Comparison of ENCODE assay signal across 1 cellular context in genomic region chr19:45902651-45903625, GRCh38.
TF ChIP-seq lines count a peak whose summit lies in the region.

No MANE protein-coding gene starts in this region.

TF ChIP-seq in GM12878, 131 proteins besides CTCF, POLR2A, EP300 and RAD21:
- peak; percentile 60 for TF ChIP-seq DPF2 (IDR thresholded peaks at IDR 0.05)
- peak; percentile 53 for TF ChIP-seq GATAD2B (conservative IDR thresholded peaks at IDR 0.05; ENCODE audit: low read depth)
- TF ChIP-seq, protein P1, sequence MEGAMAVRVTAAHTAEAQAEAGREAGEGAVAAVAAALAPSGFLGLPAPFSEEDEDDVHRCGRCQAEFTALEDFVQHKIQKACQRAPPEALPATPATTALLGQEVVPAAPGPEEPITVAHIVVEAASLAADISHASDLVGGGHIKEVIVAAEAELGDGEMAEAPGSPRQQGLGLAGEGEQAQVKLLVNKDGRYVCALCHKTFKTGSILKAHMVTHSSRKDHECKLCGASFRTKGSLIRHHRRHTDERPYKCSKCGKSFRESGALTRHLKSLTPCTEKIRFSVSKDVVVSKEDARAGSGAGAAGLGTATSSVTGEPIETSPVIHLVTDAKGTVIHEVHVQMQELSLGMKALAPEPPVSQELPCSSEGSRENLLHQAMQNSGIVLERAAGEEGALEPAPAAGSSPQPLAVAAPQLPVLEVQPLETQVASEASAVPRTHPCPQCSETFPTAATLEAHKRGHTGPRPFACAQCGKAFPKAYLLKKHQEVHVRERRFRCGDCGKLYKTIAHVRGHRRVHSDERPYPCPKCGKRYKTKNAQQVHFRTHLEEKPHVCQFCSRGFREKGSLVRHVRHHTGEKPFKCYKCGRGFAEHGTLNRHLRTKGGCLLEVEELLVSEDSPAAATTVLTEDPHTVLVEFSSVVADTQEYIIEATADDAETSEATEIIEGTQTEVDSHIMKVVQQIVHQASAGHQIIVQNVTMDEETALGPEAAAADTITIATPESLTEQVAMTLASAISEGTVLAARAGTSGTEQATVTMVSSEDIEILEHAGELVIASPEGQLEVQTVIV (IDR thresholded peaks at IDR 0.05; ENCODE audit: borderline replicate concordance, partially characterized antibody) = peak; percentile 22
- TF ChIP-seq MEF2A (IDR thresholded peaks at IDR 0.05; ENCODE audit: insufficient read depth, low read depth, low read length) = no peak
- TF ChIP-seq ZSCAN29 (IDR thresholded peaks at IDR 0.05) = no peak
- no peak for TF ChIP-seq JUNB (IDR thresholded peaks at IDR 0.05)
- 0 out of 2 replicates have a peak, but pooled peaks have one; percentile 30 for TF ChIP-seq BACH1 (IDR thresholded peaks at IDR 0.05; ENCODE audit: borderline replicate concordance)
- TF ChIP-seq, protein P2, sequence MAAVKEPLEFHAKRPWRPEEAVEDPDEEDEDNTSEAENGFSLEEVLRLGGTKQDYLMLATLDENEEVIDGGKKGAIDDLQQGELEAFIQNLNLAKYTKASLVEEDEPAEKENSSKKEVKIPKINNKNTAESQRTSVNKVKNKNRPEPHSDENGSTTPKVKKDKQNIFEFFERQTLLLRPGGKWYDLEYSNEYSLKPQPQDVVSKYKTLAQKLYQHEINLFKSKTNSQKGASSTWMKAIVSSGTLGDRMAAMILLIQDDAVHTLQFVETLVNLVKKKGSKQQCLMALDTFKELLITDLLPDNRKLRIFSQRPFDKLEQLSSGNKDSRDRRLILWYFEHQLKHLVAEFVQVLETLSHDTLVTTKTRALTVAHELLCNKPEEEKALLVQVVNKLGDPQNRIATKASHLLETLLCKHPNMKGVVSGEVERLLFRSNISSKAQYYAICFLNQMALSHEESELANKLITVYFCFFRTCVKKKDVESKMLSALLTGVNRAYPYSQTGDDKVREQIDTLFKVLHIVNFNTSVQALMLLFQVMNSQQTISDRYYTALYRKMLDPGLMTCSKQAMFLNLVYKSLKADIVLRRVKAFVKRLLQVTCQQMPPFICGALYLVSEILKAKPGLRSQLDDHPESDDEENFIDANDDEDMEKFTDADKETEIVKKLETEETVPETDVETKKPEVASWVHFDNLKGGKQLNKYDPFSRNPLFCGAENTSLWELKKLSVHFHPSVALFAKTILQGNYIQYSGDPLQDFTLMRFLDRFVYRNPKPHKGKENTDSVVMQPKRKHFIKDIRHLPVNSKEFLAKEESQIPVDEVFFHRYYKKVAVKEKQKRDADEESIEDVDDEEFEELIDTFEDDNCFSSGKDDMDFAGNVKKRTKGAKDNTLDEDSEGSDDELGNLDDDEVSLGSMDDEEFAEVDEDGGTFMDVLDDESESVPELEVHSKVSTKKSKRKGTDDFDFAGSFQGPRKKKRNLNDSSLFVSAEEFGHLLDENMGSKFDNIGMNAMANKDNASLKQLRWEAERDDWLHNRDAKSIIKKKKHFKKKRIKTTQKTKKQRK (IDR thresholded peaks at IDR 0.05; ENCODE audit: low read depth, low read length) = no peak
- no peak for TF ChIP-seq MTA2 (IDR thresholded peaks at IDR 0.05; ENCODE audit: low read depth)
- peak; percentile 98 for TF ChIP-seq NRF1 (conservative IDR thresholded peaks at IDR 0.05; ENCODE audit: low read depth, low read length)
- TF ChIP-seq LARP7 (IDR thresholded peaks at IDR 0.05) = no peak; the same call in 1 of the 2 replicates
- TF ChIP-seq RB1 (IDR thresholded peaks at IDR 0.05; ENCODE audit: borderline replicate concordance) = 0 out of 2 replicates have a peak, but pooled peaks have one; percentile 75
- peak; percentile 36 for TF ChIP-seq KLF5 (IDR thresholded peaks at IDR 0.05; ENCODE audit: partially characterized antibody)
- TF ChIP-seq STAT1 (conservative IDR thresholded peaks at IDR 0.05) = 0 out of 2 replicates have a peak, but pooled peaks have one; percentile 64
- 0 out of 2 replicates have a peak, but pooled peaks have one; percentile 15 for TF ChIP-seq ESRRA (IDR thresholded peaks at IDR 0.05; ENCODE audit: low read length)
- TF ChIP-seq, protein P3, sequence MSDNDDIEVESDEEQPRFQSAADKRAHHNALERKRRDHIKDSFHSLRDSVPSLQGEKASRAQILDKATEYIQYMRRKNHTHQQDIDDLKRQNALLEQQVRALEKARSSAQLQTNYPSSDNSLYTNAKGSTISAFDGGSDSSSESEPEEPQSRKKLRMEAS (IDR thresholded peaks at IDR 0.05; ENCODE audit: low read depth, low read length) = no peak
- no peak for TF ChIP-seq TCF3 (IDR thresholded peaks at IDR 0.05; ENCODE audit: borderline replicate concordance, insufficient read depth, low read depth, low read length)
- no peak for TF ChIP-seq CBX5 (IDR thresholded peaks at IDR 0.05; ENCODE audit: low read depth)
- TF ChIP-seq CBFB (IDR thresholded peaks at IDR 0.05; ENCODE audit: low read depth) = 0 out of 2 replicates have a peak, but pooled peaks have one; percentile 17
- TF ChIP-seq TAF1 (IDR thresholded peaks at IDR 0.05; ENCODE audit: borderline replicate concordance, low read depth, low read length) = peak; percentile 30; the same call in 1 of the 2 replicates
- no peak for TF ChIP-seq CHD2 (IDR thresholded peaks at IDR 0.05; ENCODE audit: borderline replicate concordance, low read depth, low read length)
- TF ChIP-seq, protein P4, sequence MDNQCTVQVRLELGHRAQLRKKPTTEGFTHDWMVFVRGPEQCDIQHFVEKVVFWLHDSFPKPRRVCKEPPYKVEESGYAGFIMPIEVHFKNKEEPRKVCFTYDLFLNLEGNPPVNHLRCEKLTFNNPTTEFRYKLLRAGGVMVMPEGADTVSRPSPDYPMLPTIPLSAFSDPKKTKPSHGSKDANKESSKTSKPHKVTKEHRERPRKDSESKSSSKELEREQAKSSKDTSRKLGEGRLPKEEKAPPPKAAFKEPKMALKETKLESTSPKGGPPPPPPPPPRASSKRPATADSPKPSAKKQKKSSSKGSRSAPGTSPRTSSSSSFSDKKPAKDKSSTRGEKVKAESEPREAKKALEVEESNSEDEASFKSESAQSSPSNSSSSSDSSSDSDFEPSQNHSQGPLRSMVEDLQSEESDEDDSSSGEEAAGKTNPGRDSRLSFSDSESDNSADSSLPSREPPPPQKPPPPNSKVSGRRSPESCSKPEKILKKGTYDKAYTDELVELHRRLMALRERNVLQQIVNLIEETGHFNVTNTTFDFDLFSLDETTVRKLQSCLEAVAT (IDR thresholded peaks at IDR 0.05) = no peak
- no peak for TF ChIP-seq SMAD1 (IDR thresholded peaks at IDR 0.05; ENCODE audit: low read depth, partially characterized antibody)
- TF ChIP-seq ZNF207 (IDR thresholded peaks at IDR 0.05; ENCODE audit: borderline replicate concordance) = 0 out of 2 replicates have a peak, but pooled peaks have one; percentile 30
- no peak for TF ChIP-seq ASH2L (IDR thresholded peaks at IDR 0.05; ENCODE audit: borderline replicate concordance, low read depth)
- peak in 1 of 2 experiments; percentile 31; a peak in 2 of 4 replicates for TF ChIP-seq IKZF2 (IDR thresholded peaks at IDR 0.05)
- TF ChIP-seq SMC3 (IDR thresholded peaks at IDR 0.05; ENCODE audit: borderline replicate concordance, low read length) = 0 out of 2 replicates have a peak, but pooled peaks have one; percentile 8
- TF ChIP-seq ATF3 (IDR thresholded peaks at IDR 0.05; ENCODE audit: borderline replicate concordance, extremely low read depth, low read depth, low read length) = no peak
- peak; percentile 65; the same call in 1 of the 2 replicates for TF ChIP-seq POLR2AphosphoS2 (IDR thresholded peaks at IDR 0.05; ENCODE audit: low read depth, low read length)
- TF ChIP-seq SMARCA5 (IDR thresholded peaks at IDR 0.05) = 0 out of 2 replicates have a peak, but pooled peaks have one; percentile 17
- TF ChIP-seq, protein P5, sequence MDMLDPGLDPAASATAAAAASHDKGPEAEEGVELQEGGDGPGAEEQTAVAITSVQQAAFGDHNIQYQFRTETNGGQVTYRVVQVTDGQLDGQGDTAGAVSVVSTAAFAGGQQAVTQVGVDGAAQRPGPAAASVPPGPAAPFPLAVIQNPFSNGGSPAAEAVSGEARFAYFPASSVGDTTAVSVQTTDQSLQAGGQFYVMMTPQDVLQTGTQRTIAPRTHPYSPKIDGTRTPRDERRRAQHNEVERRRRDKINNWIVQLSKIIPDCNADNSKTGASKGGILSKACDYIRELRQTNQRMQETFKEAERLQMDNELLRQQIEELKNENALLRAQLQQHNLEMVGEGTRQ (IDR thresholded peaks at IDR 0.05; ENCODE audit: borderline replicate concordance, low read depth, low read length) = no peak
- TF ChIP-seq MXI1 (IDR thresholded peaks at IDR 0.05; ENCODE audit: low read depth, low read length) = no peak
- TF ChIP-seq EED (IDR thresholded peaks at IDR 0.05; ENCODE audit: low read depth) = 0 out of 2 replicates have a peak, but pooled peaks have one; percentile 25
- TF ChIP-seq SIN3A (IDR thresholded peaks at IDR 0.05; ENCODE audit: low read depth, low read length) = peak; percentile 72; the same call in 1 of the 2 replicates
- no peak for TF ChIP-seq SUZ12 (IDR thresholded peaks at IDR 0.05; ENCODE audit: unreplicated experiment)
- TF ChIP-seq SREBF2 (IDR thresholded peaks at IDR 0.05; ENCODE audit: low read length) = no peak
- peak; percentile 61 for TF ChIP-seq SP1 (IDR thresholded peaks at IDR 0.05; ENCODE audit: low read depth, low read length)
- peak; percentile 46; the same call in 1 of the 2 replicates for TF ChIP-seq NKRF (conservative IDR thresholded peaks at IDR 0.05)
- TF ChIP-seq BMI1 (IDR thresholded peaks at IDR 0.05; ENCODE audit: borderline replicate concordance) = peak; percentile 94
- TF ChIP-seq NBN (IDR thresholded peaks at IDR 0.05) = peak; percentile 35
- no peak for TF ChIP-seq TCF7 (IDR thresholded peaks at IDR 0.05; ENCODE audit: borderline replicate concordance)
- TF ChIP-seq, protein P6, sequence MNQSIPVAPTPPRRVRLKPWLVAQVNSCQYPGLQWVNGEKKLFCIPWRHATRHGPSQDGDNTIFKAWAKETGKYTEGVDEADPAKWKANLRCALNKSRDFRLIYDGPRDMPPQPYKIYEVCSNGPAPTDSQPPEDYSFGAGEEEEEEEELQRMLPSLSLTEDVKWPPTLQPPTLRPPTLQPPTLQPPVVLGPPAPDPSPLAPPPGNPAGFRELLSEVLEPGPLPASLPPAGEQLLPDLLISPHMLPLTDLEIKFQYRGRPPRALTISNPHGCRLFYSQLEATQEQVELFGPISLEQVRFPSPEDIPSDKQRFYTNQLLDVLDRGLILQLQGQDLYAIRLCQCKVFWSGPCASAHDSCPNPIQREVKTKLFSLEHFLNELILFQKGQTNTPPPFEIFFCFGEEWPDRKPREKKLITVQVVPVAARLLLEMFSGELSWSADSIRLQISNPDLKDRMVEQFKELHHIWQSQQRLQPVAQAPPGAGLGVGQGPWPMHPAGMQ (IDR thresholded peaks at IDR 0.05; ENCODE audit: borderline replicate concordance) = no peak
- TF ChIP-seq IKZF1 (conservative IDR thresholded peaks at IDR 0.05) = peak; percentile 100
- TF ChIP-seq EGR1 (IDR thresholded peaks at IDR 0.05; ENCODE audit: borderline replicate concordance in 1 of 2, low read depth in 2 of 2, low read length in 2 of 2) = peak in 1 of 2 experiments; percentile 78; a peak in 2 of 3 replicates
- TF ChIP-seq, protein P7, sequence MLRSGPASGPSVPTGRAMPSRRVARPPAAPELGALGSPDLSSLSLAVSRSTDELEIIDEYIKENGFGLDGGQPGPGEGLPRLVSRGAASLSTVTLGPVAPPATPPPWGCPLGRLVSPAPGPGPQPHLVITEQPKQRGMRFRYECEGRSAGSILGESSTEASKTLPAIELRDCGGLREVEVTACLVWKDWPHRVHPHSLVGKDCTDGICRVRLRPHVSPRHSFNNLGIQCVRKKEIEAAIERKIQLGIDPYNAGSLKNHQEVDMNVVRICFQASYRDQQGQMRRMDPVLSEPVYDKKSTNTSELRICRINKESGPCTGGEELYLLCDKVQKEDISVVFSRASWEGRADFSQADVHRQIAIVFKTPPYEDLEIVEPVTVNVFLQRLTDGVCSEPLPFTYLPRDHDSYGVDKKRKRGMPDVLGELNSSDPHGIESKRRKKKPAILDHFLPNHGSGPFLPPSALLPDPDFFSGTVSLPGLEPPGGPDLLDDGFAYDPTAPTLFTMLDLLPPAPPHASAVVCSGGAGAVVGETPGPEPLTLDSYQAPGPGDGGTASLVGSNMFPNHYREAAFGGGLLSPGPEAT (IDR thresholded peaks at IDR 0.05; ENCODE audit: low read depth) = 0 out of 2 replicates have a peak, but pooled peaks have one; percentile 37
- TF ChIP-seq, protein P8, sequence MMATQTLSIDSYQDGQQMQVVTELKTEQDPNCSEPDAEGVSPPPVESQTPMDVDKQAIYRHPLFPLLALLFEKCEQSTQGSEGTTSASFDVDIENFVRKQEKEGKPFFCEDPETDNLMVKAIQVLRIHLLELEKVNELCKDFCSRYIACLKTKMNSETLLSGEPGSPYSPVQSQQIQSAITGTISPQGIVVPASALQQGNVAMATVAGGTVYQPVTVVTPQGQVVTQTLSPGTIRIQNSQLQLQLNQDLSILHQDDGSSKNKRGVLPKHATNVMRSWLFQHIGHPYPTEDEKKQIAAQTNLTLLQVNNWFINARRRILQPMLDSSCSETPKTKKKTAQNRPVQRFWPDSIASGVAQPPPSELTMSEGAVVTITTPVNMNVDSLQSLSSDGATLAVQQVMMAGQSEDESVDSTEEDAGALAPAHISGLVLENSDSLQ (IDR thresholded peaks at IDR 0.05) = 0 out of 2 replicates have a peak, but pooled peaks have one; percentile 8
- no peak for TF ChIP-seq SIX5 (IDR thresholded peaks at IDR 0.05; ENCODE audit: low read depth, low read length, severe bottlenecking)
- TF ChIP-seq HCFC1 (IDR thresholded peaks at IDR 0.05; ENCODE audit: low read length) = peak; percentile 54; the same call in 1 of the 2 replicates
- no peak for TF ChIP-seq RCOR1 (conservative IDR thresholded peaks at IDR 0.05; ENCODE audit: low read depth, low read length)
- TF ChIP-seq POLR2AphosphoS5 (IDR thresholded peaks at IDR 0.05; ENCODE audit: low read length) = peak; percentile 77
- peak; percentile 36; the same call in 1 of the 2 replicates for TF ChIP-seq RFX5 (IDR thresholded peaks at IDR 0.05; ENCODE audit: low read depth, low read length)
- no peak for TF ChIP-seq ETV6 (conservative IDR thresholded peaks at IDR 0.05 in 1 of 2, IDR thresholded peaks at IDR 0.05 in 1 of 2; ENCODE audit: borderline replicate concordance in 1 of 2, low read depth in 1 of 2)
- peak; percentile 19 to 48; a peak in 2 of 4 replicates for TF ChIP-seq BHLHE40 (IDR thresholded peaks at IDR 0.05; ENCODE audit: borderline replicate concordance in 1 of 2, low read depth in 2 of 2, low read length in 1 of 2)
